In genomic region chr10:97533888-97534287, GRCh38 we compare ENCODE assay signal across 1 cellular context.
TF ChIP-seq lines count a peak whose summit lies in the region.

No MANE protein-coding gene starts in this region.

TF ChIP-seq in H1, 55 proteins besides CTCF, POLR2A, EP300 and RAD21:
- no peak for TF ChIP-seq TAF7 (optimal IDR thresholded peaks at IDR 0.05; ENCODE audit: borderline replicate concordance, low read depth, low read length)
- TF ChIP-seq SIN3A (conservative IDR thresholded peaks at IDR 0.05 in 1 of 2, IDR thresholded peaks at IDR 0.05 in 1 of 2; ENCODE audit: low read depth in 1 of 2, low read length in 2 of 2) = no peak
- TF ChIP-seq E2F6 (IDR thresholded peaks at IDR 0.05) = no peak
- TF ChIP-seq FOSL1 (IDR thresholded peaks at IDR 0.05; ENCODE audit: insufficient read depth, low read depth, low read length) = no peak
- no peak for TF ChIP-seq CHD2 (IDR thresholded peaks at IDR 0.05; ENCODE audit: low read length)
- TF ChIP-seq SP1 (IDR thresholded peaks at IDR 0.05; ENCODE audit: low read depth, low read length) = no peak
- TF ChIP-seq SP2 (IDR thresholded peaks at IDR 0.05; ENCODE audit: low read length) = no peak
- TF ChIP-seq USF2 (IDR thresholded peaks at IDR 0.05; ENCODE audit: low read length) = no peak
- no peak for TF ChIP-seq SUZ12 (IDR thresholded peaks at IDR 0.05; ENCODE audit: low read length)
- TF ChIP-seq HDAC2 (IDR thresholded peaks at IDR 0.05; ENCODE audit: borderline replicate concordance in 1 of 2, low read depth in 2 of 2, low read length in 2 of 2) = no peak
- no peak for TF ChIP-seq NRF1 (IDR thresholded peaks at IDR 0.05; ENCODE audit: low read depth, low read length)
- TF ChIP-seq TCF12 (IDR thresholded peaks at IDR 0.05; ENCODE audit: low read depth, low read length) = no peak
- no peak for TF ChIP-seq GABPA (IDR thresholded peaks at IDR 0.05; ENCODE audit: borderline replicate concordance, insufficient read depth, low read length)
- no peak for TF ChIP-seq KDM4A (IDR thresholded peaks at IDR 0.05; ENCODE audit: low read depth, low read length, severe bottlenecking)
- no peak for TF ChIP-seq JUND (IDR thresholded peaks at IDR 0.05; ENCODE audit: low read length)
- no peak for TF ChIP-seq SRF (IDR thresholded peaks at IDR 0.05; ENCODE audit: low read depth, low read length)
- no peak for TF ChIP-seq POLR2AphosphoS5 (IDR thresholded peaks at IDR 0.05; ENCODE audit: low read depth, low read length)
- TF ChIP-seq TAF1 (IDR thresholded peaks at IDR 0.05; ENCODE audit: low read depth, low read length) = no peak
